In the genomic region with DNA sequence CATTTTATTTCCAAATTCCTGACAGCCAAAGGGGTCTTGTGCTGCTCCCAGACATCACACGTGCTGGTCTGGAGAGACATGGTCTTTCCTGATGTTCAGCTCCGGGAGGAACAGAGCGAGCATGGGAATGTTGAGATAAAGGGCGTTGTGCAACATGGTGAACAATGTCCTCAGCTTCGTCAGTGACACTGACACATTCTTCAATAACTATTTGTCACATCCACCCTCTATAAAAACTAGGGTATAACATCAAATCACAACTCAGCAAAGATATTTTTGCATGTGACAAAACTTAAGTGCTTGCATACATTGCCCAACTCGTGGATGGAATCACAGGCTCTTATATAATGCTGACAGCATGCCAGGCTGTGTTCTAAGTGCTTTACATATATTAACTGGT, we compare ENCODE assay signal across 18 cellular contexts. TPM values are rescaled to one million over a fixed set of nuclear protein-coding genes. Genes with fewer than 3 reads are reported as not detected.
"Had no signal": no experiment of that assay in that cellular context is flagged by ENCODE, and none has a peak within 500 bp of the region (broad histone marks: within the 10 kb centered on the region; RNA-seq: fewer than 3 reads in every experiment).

No MANE protein-coding gene starts in this region.

- H3K27me3 ChIP-seq: body of pancreas, neural progenitor cell, ovary, thyroid gland, vagina had no signal

- H3K27ac ChIP-seq: body of pancreas, heart left ventricle, left lung, neural progenitor cell, ovary, thyroid gland, vagina had no signal

- H2AFZ ChIP-seq: neural progenitor cell had no signal

- H3K36me3 ChIP-seq: heart left ventricle, left lung, neural progenitor cell, ovary, thyroid gland, vagina had no signal

- DNase-seq: activated CD4-positive, CD25-positive, alpha-beta regulatory T cell; activated effector memory CD4-positive, alpha-beta T cell treated with anti-CD3 and anti-CD28 coated beads, Interleukin-2, amount 50 U/mL, for 16 hours; activated T-cell treated with anti-CD3 and anti-CD28 coated beads, Interleukin-2, amount 50 U/mL, for 4 hours; amniotic stem cell; body of pancreas; dermis blood vessel endothelial cell; endodermal cell; heart left ventricle; left lung; ovary; T-cell; thyroid gland had no signal

- H3K4me3 ChIP-seq: body of pancreas, heart left ventricle, left lung, neural progenitor cell, ovary, thyroid gland, vagina had no signal

- H3K4me1 ChIP-seq: body of pancreas, left lung, neural progenitor cell, vagina had no signal

- H3K9me3 ChIP-seq: body of pancreas, ovary, thyroid gland, vagina had no signal

RNA-seq across cellular contexts. Expression of gene GRHL3, which starts 42.4 kb away (rescaled TPM):
- total RNA-seq: activated CD4-positive, alpha-beta T cell treated with anti-CD3 and anti-CD28 coated beads, Interleukin-2, amount 10 ng/mL, durations not matched to agents 7 days and 5 days; activated CD8-positive, alpha-beta memory T cell treated with anti-CD3 and anti-CD28 coated beads for 36 hours; activated naive CD4-positive, alpha-beta T cell treated with anti-CD3 and anti-CD28 coated beads, Interleukin-2, amount 50 U/mL, for 72 hours; activated T-cell treated with anti-CD3 and anti-CD28 coated beads, Interleukin-2, amount 50 U/mL, for 4 hours; body of pancreas; dermis blood vessel endothelial cell; skeletal muscle tissue; T-cell had no signal
- polyA plus RNA-seq: ovary had no signal
